In the genomic region with DNA sequence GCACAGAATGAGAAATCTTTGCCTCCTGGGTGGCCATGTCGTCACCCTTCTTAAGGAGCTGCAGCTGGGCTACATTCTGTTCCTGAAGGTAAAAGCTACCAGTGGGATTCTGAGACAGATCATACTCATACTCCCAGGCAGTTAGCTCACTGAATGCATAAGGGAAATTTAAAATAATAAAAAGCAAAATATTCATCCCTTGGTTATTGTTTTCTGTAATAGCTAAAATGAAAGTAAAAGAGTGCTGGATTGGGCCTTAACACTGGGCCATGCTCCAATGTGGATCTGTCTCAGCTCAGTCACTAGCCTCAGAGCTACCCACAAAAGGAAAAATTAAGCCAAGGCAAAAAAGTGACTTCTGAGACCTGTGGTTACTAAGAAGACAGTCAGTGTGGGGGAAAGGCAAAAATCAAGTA, we compare ENCODE assay signal across 9 cellular contexts. TPM values are rescaled to one million over a fixed set of nuclear protein-coding genes. Genes with fewer than 3 reads are reported as not detected.
DNase-seq lines count a peak whose midpoint lies in the region; ATAC-seq and TF ChIP-seq lines count a peak whose summit lies in the region.
"Had no signal": no experiment of that assay in that cellular context is flagged by ENCODE, and none has a peak within 500 bp of the region (broad histone marks: within the 10 kb centered on the region; RNA-seq: fewer than 3 reads in every experiment).

No MANE protein-coding gene starts in this region.

- H3K4me3 ChIP-seq in MG63 (peak overlapping the region; percentile 31), colonic mucosa (no peak overlapping the region), body of pancreas (no peak overlapping the region)
- H3K4me3 ChIP-seq in naive thymus-derived CD4-positive, alpha-beta T cell (ENCODE audit: low read length): peak overlapping the region; percentile 47

- peaks cover 0 to 5% (median 0%) of the 10 kb centered on the region in 5 donors for H3K36me3 Mint-ChIP-seq in naive thymus-derived CD4-positive, alpha-beta T cell

- TF ChIP-seq POLR2A in body of pancreas (IDR thresholded peaks at IDR 0.05): no peak

- H3K4me1 ChIP-seq in colonic mucosa (no peaks in the 10 kb centered on the region), body of pancreas (no peaks in the 10 kb centered on the region)
- peaks cover 15 to 16% of the 10 kb centered on the region in 2 donors for H3K4me1 ChIP-seq in naive thymus-derived CD4-positive, alpha-beta T cell (ENCODE audit: control insufficient read depth in 2 of 2, insufficient read depth in 2 of 2, low read length in 2 of 2)

- H3K9ac ChIP-seq in colonic mucosa (ENCODE audit: low read depth in 2 of 2, low read length in 2 of 2): no peak overlapping the region

- peak overlapping the region; percentile 87 to 100 (median 94) for H3K27ac Mint-ChIP-seq in naive thymus-derived CD4-positive, alpha-beta T cell

- peaks cover 0 to 3% (median 0%) of the 10 kb centered on the region in 11 donors for H3K9me3 Mint-ChIP-seq in naive thymus-derived CD4-positive, alpha-beta T cell

- H3K4me3 Mint-ChIP-seq in naive thymus-derived CD4-positive, alpha-beta T cell: peak overlapping the region; percentile 67 to 90 (median 84)

- intact Hi-C loops in colonic mucosa (cut with DNase I) (no loop called here), body of pancreas (cut with DNase I) (no loop called here)
- intact Hi-C loops in naive thymus-derived CD4-positive, alpha-beta T cell (cut with micrococcal nuclease): loop anchor here (1.0 kb wide), 3 partner anchors 9 to 18 kb away; a partner anchor contains a TSS

- peaks cover 4% of the 10 kb centered on the region for H3K9me3 ChIP-seq in MG63
- no peaks in the 10 kb centered on the region for H3K9me3 ChIP-seq in colonic mucosa
- no peaks in the 10 kb centered on the region for H3K9me3 ChIP-seq in naive thymus-derived CD4-positive, alpha-beta T cell (ENCODE audit: control insufficient read depth in 2 of 3, low read length in 3 of 3)
- no peaks in the 10 kb centered on the region for H3K9me3 ChIP-seq in body of pancreas

- DNase-seq in AG08395 (ENCODE audit: low spot score) (peak; percentile 35), MG63 (no peak), colonic mucosa (no peak), body of pancreas (no peak), NCI-H2196 treated with DMSO at 0.1 percent for 48 hours (lab: John Stamatoyannopoulos, UW; ENCODE audit: unreplicated experiment) (no peak)
- no peak for DNase-seq in naive thymus-derived CD4-positive, alpha-beta T cell
- DNase-seq: activated CD4-positive, CD25-positive, alpha-beta regulatory T cell had no signal

- peaks cover 1 to 41% (median 30%) of the 10 kb centered on the region in 7 donors for H3K4me1 Mint-ChIP-seq in naive thymus-derived CD4-positive, alpha-beta T cell

- POLR2A ChIA-PET in naive thymus-derived CD4-positive, alpha-beta T cell (lab: Charles Lee): interaction anchor here (0.7 to 4.1 kb wide), 13 partner anchors 11 to 143 kb away, joined by 3 to 27 read pairs (median 3); a partner anchor contains a TSS

- H3K27ac ChIP-seq in colonic mucosa (peak overlapping the region; percentile 20), body of pancreas (no peak overlapping the region)
- peak overlapping the region; percentile 75 for H3K27ac ChIP-seq in naive thymus-derived CD4-positive, alpha-beta T cell (ENCODE audit: low read depth, low read length)

- CTCF ChIA-PET in naive thymus-derived CD4-positive, alpha-beta T cell (lab: Charles Lee): interaction anchor here (0.7 to 1.2 kb wide), 5 partner anchors 10 to 102 kb away, joined by 3 to 4 read pairs (median 3); a partner anchor contains a TSS

- WGBS in body of pancreas, 2 donors: 77 to 79% methylated on average over 1 of the region's 1 CpG

- ATAC-seq in naive thymus-derived CD4-positive, alpha-beta T cell: peak; percentile 47
- ATAC-seq in GM18909 (IDR thresholded peaks at IDR 0.05; ENCODE audit: poor library complexity, unreplicated experiment) (no peak), body of pancreas (no peak), GM19452 (IDR thresholded peaks at IDR 0.05; ENCODE audit: unreplicated experiment) (no peak)

- H3K36me3 ChIP-seq in MG63 (no peaks in the 10 kb centered on the region), colonic mucosa (no peaks in the 10 kb centered on the region), body of pancreas (replicated peaks in 1 of 2; ENCODE audit: insufficient read depth in 1 of 2, low read depth in 2 of 2) (no peaks in the 10 kb centered on the region)
- no peaks in the 10 kb centered on the region for H3K36me3 ChIP-seq in naive thymus-derived CD4-positive, alpha-beta T cell (ENCODE audit: control insufficient read depth in 2 of 3, insufficient read depth in 3 of 3, low read length in 3 of 3)

- peaks cover 0 to 3% (median 0%) of the 10 kb centered on the region in 5 donors for H3K27me3 Mint-ChIP-seq in naive thymus-derived CD4-positive, alpha-beta T cell

- no peak for TF ChIP-seq CTCF in colonic mucosa (IDR thresholded peaks at IDR 0.05)
- no peak for TF ChIP-seq CTCF in body of pancreas (IDR thresholded peaks at IDR 0.05)

- no peaks in the 10 kb centered on the region for H3K27me3 ChIP-seq in MG63
- no peaks in the 10 kb centered on the region for H3K27me3 ChIP-seq in colonic mucosa
- H3K27me3 ChIP-seq in naive thymus-derived CD4-positive, alpha-beta T cell (ENCODE audit: control insufficient read depth in 2 of 2, insufficient read depth in 2 of 2, low read length in 2 of 2): no peaks in the 10 kb centered on the region
- H3K27me3 ChIP-seq in body of pancreas: no peaks in the 10 kb centered on the region

RNA-seq across cellular contexts. Expression of a gene that starts 8.9 kb away (rescaled TPM):
- 1.9 and 2.0 TPM in 2 replicates for total RNA-seq in MG63 (2014; rRNA removed; shearing (Covaris generic); ENCODE audit: low replicate concordance)
- total RNA-seq in colonic mucosa: 10 to 100 TPM; 16.4 to 21.8 TPM
- total RNA-seq in naive thymus-derived CD4-positive, alpha-beta T cell: 10 to 100 TPM; 10.5 to 27.9 (median 15.4) TPM
- 10 to 100 TPM; 16.8 to 22.1 TPM for polyA plus RNA-seq in naive thymus-derived CD4-positive, alpha-beta T cell
- 10 to 100 TPM; 13.7 to 14.8 TPM for total RNA-seq in body of pancreas

RNA-seq across cellular contexts. Expression of a gene that starts 18.1 kb away (rescaled TPM):
- total RNA-seq in MG63 (2014; rRNA removed; shearing (Covaris generic); ENCODE audit: low replicate concordance): 38.2 and 108 TPM in 2 replicates
- total RNA-seq in colonic mucosa (100 to 1,000 TPM in 1 of 2 donors, 10 to 100 TPM in 1; 57.5 to 105 TPM), body of pancreas (10 to 100 TPM; 35.9 to 40.5 TPM)
- total RNA-seq in naive thymus-derived CD4-positive, alpha-beta T cell: 100 to 1,000 TPM; 103 to 129 (median 113) TPM
- polyA plus RNA-seq in naive thymus-derived CD4-positive, alpha-beta T cell: 10 to 100 TPM; 46.3 to 87.2 TPM

Comparison
In these comparisons a context has a peak if more than half of its experiments do, and no peak if none do; other contexts are left out.
1. H3K4me3 ChIP-seq: peak in MG63 (single experiment) and naive thymus-derived CD4-positive, alpha-beta T cell (single experiment); none in colonic mucosa (single experiment) and body of pancreas (0 of 2).
2. H3K27ac ChIP-seq: peak in colonic mucosa (single experiment) and naive thymus-derived CD4-positive, alpha-beta T cell (single experiment); none in body of pancreas (0 of 4).
3. intact Hi-C loops: an anchor here in naive thymus-derived CD4-positive, alpha-beta T cell (1.0 kb wide); none called in colonic mucosa and body of pancreas.